In the genomic region with DNA sequence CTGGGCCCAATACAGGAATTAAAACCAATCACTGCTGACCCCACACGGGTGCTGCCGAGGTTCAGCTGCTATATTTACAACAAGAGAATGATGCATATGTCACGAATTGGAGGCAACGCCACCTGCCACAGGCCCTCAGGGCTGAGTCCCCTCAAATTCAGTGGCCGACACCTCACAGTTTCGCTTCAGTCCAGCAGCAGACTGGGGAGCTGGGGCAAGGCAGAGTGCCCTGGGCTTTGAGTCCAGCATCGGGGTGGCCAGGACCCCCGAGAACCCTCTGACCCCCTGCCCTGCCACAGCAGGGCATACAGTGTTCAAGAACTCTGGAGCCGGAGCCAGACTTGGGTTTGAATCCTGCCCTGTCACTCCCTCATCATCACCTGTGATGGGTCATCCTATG, we compare ENCODE assay signal across 15 cellular contexts.
DNase-seq lines count a peak whose midpoint lies in the region; ATAC-seq and TF ChIP-seq lines count a peak whose summit lies in the region.
"Had no signal": no experiment of that assay in that cellular context is flagged by ENCODE, and none has a peak within 500 bp of the region (broad histone marks: within the 10 kb centered on the region; RNA-seq: fewer than 3 reads in every experiment).

No MANE protein-coding gene starts in this region.

- peak overlapping the region; percentile 3; the same call in 1 of the 2 replicates for H3K9ac ChIP-seq in iPS-20b (ENCODE audit: low read depth, low read length)

- DNase-seq in WTC11 (ENCODE audit: low spot score), result no peak
- peak; percentile 62 for DNase-seq in osteoblast (ENCODE audit: insufficient read length, low spot score, missing footprints)
- no peak for DNase-seq in activated T-cell treated with anti-CD3 and anti-CD28 coated beads for 4 hours
- DNase-seq in SIG-M5 treated with dmso at 0.1 percent for 504 hours (lab: John Stamatoyannopoulos, UW; ENCODE audit: unreplicated experiment), result no peak
- DNase-seq: C1 segment of cervical spinal cord; Calu3; CD4-positive, alpha-beta memory T cell; COR-L47; DMS153; DND-41; GOT3; H7; HCEC 1CT had no signal

- peaks cover 89% of the 10 kb centered on the region for H3K4me1 Mint-ChIP-seq in WTC11
- H3K4me1 Mint-ChIP-seq: CD4-positive, alpha-beta memory T cell had no signal

- H3K27ac Mint-ChIP-seq in WTC11, result peak overlapping the region; percentile 84
- H3K27ac Mint-ChIP-seq: CD4-positive, alpha-beta memory T cell had no signal

- no peak overlapping the region for H3K4me2 ChIP-seq in osteoblast (ENCODE audit: insufficient read depth, low read length)

- ATAC-seq in WTC11 (no peak), HG03469 (IDR thresholded peaks at IDR 0.05; ENCODE audit: unreplicated experiment) (no peak)

- no peaks in the 10 kb centered on the region for H3K36me3 Mint-ChIP-seq in WTC11
- H3K36me3 Mint-ChIP-seq: CD4-positive, alpha-beta memory T cell had no signal

- POLR2A ChIA-PET in WTC11 (lab: Charles Lee), result no interaction called here

- H3K27ac ChIP-seq in iPS-20b (ENCODE audit: low read length) (no peak overlapping the region), osteoblast (ENCODE audit: low read depth, low read length) (no peak overlapping the region)

- no peaks in the 10 kb centered on the region for H3K79me2 ChIP-seq in osteoblast (ENCODE audit: insufficient read depth, low read length)

- TF ChIP-seq CTCF in WTC11 (IDR thresholded peaks at IDR 0.05), result no peak
- TF ChIP-seq CTCF in osteoblast (IDR thresholded peaks at IDR 0.05; ENCODE audit: extremely low read depth, low read depth, low read length), result no peak

- H3K27me3 Mint-ChIP-seq in WTC11 (ENCODE audit: low read depth), result no peaks in the 10 kb centered on the region

- H3K27me3 ChIP-seq in iPS-20b (ENCODE audit: insufficient read depth, low read length) (no peaks in the 10 kb centered on the region), osteoblast (ENCODE audit: insufficient read depth, low read length) (peaks cover 3% of the 10 kb centered on the region)

- H4K20me1 ChIP-seq in osteoblast (ENCODE audit: insufficient read depth, low read length), result peaks cover 7% of the 10 kb centered on the region

- H3K4me1 ChIP-seq in iPS-20b (ENCODE audit: insufficient read depth, low read length) (peaks cover 56% of the 10 kb centered on the region; the same call in 1 of the 2 replicates), osteoblast (ENCODE audit: insufficient read depth, low read length) (no peaks in the 10 kb centered on the region)

- no peaks in the 10 kb centered on the region for H3K9me3 Mint-ChIP-seq in WTC11

- no peaks in the 10 kb centered on the region for H3K9me3 ChIP-seq in iPS-20b (ENCODE audit: insufficient read depth, low read depth, low read length)
- H3K9me3 ChIP-seq in osteoblast (ENCODE audit: low read depth, low read length), result no peaks in the 10 kb centered on the region

- H3K36me3 ChIP-seq in iPS-20b (ENCODE audit: insufficient read depth, low read depth, low read length) (no peaks in the 10 kb centered on the region), osteoblast (ENCODE audit: insufficient read depth, low read length) (no peaks in the 10 kb centered on the region)

- no peak overlapping the region for H3K4me3 Mint-ChIP-seq in WTC11
- H3K4me3 Mint-ChIP-seq: CD4-positive, alpha-beta memory T cell had no signal

- H3K4me3 ChIP-seq in iPS-20b (ENCODE audit: low read length), result no peak overlapping the region
- no peak overlapping the region for H3K4me3 ChIP-seq in osteoblast (ENCODE audit: insufficient read depth, low read length)

- CTCF ChIA-PET in WTC11 (lab: Charles Lee), result interaction anchor here (0.7 kb wide), 2 partner anchors 26 to 77 kb away, joined by 3 read pairs; no protein-coding TSS in a partner anchor

- H2AFZ ChIP-seq in osteoblast (ENCODE audit: low read length), result no peak overlapping the region

TF ChIP-seq in WTC11, 78 proteins besides CTCF, POLR2A, EP300 and RAD21:
- TF ChIP-seq GABPB1 (CRISPR knock-in tag; IDR thresholded peaks at IDR 0.05), result no peak
- no peak for TF ChIP-seq SP1 (CRISPR knock-in tag; conservative IDR thresholded peaks at IDR 0.05)
- no peak for TF ChIP-seq TP53 (CRISPR knock-in tag; IDR thresholded peaks at IDR 0.05)
- TF ChIP-seq ATF1 (CRISPR knock-in tag; IDR thresholded peaks at IDR 0.05), result no peak
- TF ChIP-seq FOXK1 (CRISPR knock-in tag; IDR thresholded peaks at IDR 0.05), result no peak
- no peak for TF ChIP-seq ZNF138 (CRISPR knock-in tag; conservative IDR thresholded peaks at IDR 0.05)
- TF ChIP-seq, protein P1, sequence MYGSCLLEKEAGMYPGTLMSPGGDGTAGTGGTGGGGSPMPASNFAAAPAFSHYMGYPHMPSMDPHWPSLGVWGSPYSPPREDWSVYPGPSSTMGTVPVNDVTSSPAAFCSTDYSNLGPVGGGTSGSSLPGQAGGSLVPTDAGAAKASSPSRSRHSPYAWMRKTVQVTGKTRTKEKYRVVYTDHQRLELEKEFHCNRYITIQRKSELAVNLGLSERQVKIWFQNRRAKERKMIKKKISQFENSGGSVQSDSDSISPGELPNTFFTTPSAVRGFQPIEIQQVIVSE (CRISPR knock-in tag; IDR thresholded peaks at IDR 0.05; ENCODE audit: borderline replicate concordance), result no peak
- TF ChIP-seq, protein P2, sequence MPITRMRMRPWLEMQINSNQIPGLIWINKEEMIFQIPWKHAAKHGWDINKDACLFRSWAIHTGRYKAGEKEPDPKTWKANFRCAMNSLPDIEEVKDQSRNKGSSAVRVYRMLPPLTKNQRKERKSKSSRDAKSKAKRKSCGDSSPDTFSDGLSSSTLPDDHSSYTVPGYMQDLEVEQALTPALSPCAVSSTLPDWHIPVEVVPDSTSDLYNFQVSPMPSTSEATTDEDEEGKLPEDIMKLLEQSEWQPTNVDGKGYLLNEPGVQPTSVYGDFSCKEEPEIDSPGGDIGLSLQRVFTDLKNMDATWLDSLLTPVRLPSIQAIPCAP (CRISPR knock-in tag; IDR thresholded peaks at IDR 0.05), result no peak
TF ChIP-seq in WTC11: peak in this region for 0.
